In genomic region chr10:64952042-64952441, GRCh38 we compare ENCODE assay signal across 27 cellular contexts.
"Had no signal": no experiment of that assay in that cellular context is flagged by ENCODE, and none has a peak within 500 bp of the region (broad histone marks: within the 10 kb centered on the region; RNA-seq: fewer than 3 reads in every experiment).

No MANE protein-coding gene starts in this region.

- DNase-seq: naive thymus-derived CD8-positive, alpha-beta T cell; nephron progenitor cell; nucleus accumbens; pancreas; right cardiac atrium; right lobe of liver; sigmoid colon; small intestine; stimulated activated CD4-positive, alpha-beta T cell treated with anti-CD3 and anti-CD28 coated beads, Interleukin-15, amount 100 ng/mL, for 24 hours; stimulated activated CD4-positive, alpha-beta T cell treated with anti-CD3 and anti-CD28 coated beads, Interleukin-2, amount 100 ng/mL, for 24 hours; stimulated activated CD4-positive, alpha-beta T cell treated with anti-CD3 and anti-CD28 coated beads, Interleukin-2, amount 100 ng/mL, for 48 hours; stimulated activated CD4-positive, alpha-beta T cell treated with anti-CD3 and anti-CD28 coated beads, Interleukin-4, amount 100 ng/mL, for 24 hours; stimulated activated naive B cell treated with anti-CD40 and anti-IgM and Interleukin-4, amounts not matched to agents 10 μg/mL and 1 μg/mL and 100 μg/mL, for 72 hours; stimulated activated naive CD4-positive, alpha-beta T cell treated with Interleukin-2 at 50 U/mL for 16 hours; stomach; thyroid gland; trophoblast cell; upper lobe of left lung; uterus had no signal

- ATAC-seq: naive thymus-derived CD8-positive, alpha-beta T cell; natural killer cell treated with Interleukin-12 subunit alpha and Interleukin-12 subunit beta and Interleukin-15 and Interleukin-18, amount 100 ng/mL, for 72 hours; pancreas; right cardiac atrium; right lobe of liver; stimulated activated effector memory CD8-positive, alpha-beta T cell treated with anti-CD3 and anti-CD28 coated beads, Interleukin-12 subunit alpha, Interleukin-12 subunit beta, amount 100 ng/mL, for 72 hours; stimulated activated naive B cell treated with anti-CD40 and anti-IgM and Interleukin-4, amounts not matched to agents 10 μg/mL and 1 μg/mL and 100 μg/mL, for 72 hours had no signal

- H3K4me3 ChIP-seq: pancreas, prostate gland, right lobe of liver, sigmoid colon, stomach, thoracic aorta, thyroid gland, tibial nerve, upper lobe of left lung, uterus had no signal

- H3K4me1 Mint-ChIP-seq: naive thymus-derived CD8-positive, alpha-beta T cell; nephron progenitor cell; neural crest cell; stimulated activated effector memory CD8-positive, alpha-beta T cell treated with anti-CD3 and anti-CD28 coated beads, Interleukin-12 subunit alpha, Interleukin-12 subunit beta, amount 100 ng/mL, for 72 hours; stimulated activated naive B cell treated with anti-CD40 and anti-IgM and Interleukin-4, amounts not matched to agents 10 μg/mL and 1 μg/mL and 100 μg/mL, for 72 hours had no signal

- H3K27me3 Mint-ChIP-seq: naive thymus-derived CD8-positive, alpha-beta T cell; natural killer cell treated with Interleukin-12 subunit alpha and Interleukin-12 subunit beta and Interleukin-15 and Interleukin-18, amount 100 ng/mL, for 72 hours; stimulated activated naive B cell treated with anti-CD40 and anti-IgM and Interleukin-4, amounts not matched to agents 10 μg/mL and 1 μg/mL and 100 μg/mL, for 72 hours; stimulated activated naive CD8-positive, alpha-beta T cell treated with anti-CD3 and anti-CD28 coated beads, Interleukin-15, Interleukin-2, amounts not matched to agents 100 ng/mL and 50 ng/mL, for 24 hours had no signal

- H3K36me3 Mint-ChIP-seq: naive thymus-derived CD8-positive, alpha-beta T cell; stimulated activated effector memory CD8-positive, alpha-beta T cell treated with anti-CD3 and anti-CD28 coated beads, Interleukin-12 subunit alpha, Interleukin-12 subunit beta, amount 100 ng/mL, for 72 hours; stimulated activated naive B cell treated with anti-CD40 and anti-IgM and Interleukin-4, amounts not matched to agents 10 μg/mL and 1 μg/mL and 100 μg/mL, for 72 hours had no signal

- H3K4me3 Mint-ChIP-seq: naive thymus-derived CD8-positive, alpha-beta T cell; natural killer cell treated with Interleukin-12 subunit alpha and Interleukin-12 subunit beta and Interleukin-15 and Interleukin-18, amount 100 ng/mL, for 72 hours; nephron progenitor cell; neural crest cell; stimulated activated effector memory CD8-positive, alpha-beta T cell treated with anti-CD3 and anti-CD28 coated beads, Interleukin-12 subunit alpha, Interleukin-12 subunit beta, amount 100 ng/mL, for 72 hours; stimulated activated naive B cell treated with anti-CD40 and anti-IgM and Interleukin-4, amounts not matched to agents 10 μg/mL and 1 μg/mL and 100 μg/mL, for 72 hours; stimulated activated naive CD8-positive, alpha-beta T cell treated with anti-CD3 and anti-CD28 coated beads, Interleukin-15, Interleukin-2, amounts not matched to agents 100 ng/mL and 50 ng/mL, for 24 hours had no signal

- H3K4me1 ChIP-seq: pancreas, prostate gland, right lobe of liver, sigmoid colon, stomach, thyroid gland, tibial nerve, upper lobe of left lung, uterus had no signal

- H3K27ac ChIP-seq: neutrophil, pancreas, prostate gland, right lobe of liver, sigmoid colon, stomach, thoracic aorta, thyroid gland, tibial nerve, upper lobe of left lung, uterus had no signal

- H3K27ac Mint-ChIP-seq: naive thymus-derived CD8-positive, alpha-beta T cell; natural killer cell treated with Interleukin-12 subunit alpha and Interleukin-12 subunit beta and Interleukin-15 and Interleukin-18, amount 100 ng/mL, for 72 hours; nephron progenitor cell; stimulated activated effector memory CD8-positive, alpha-beta T cell treated with anti-CD3 and anti-CD28 coated beads, Interleukin-12 subunit alpha, Interleukin-12 subunit beta, amount 100 ng/mL, for 72 hours; stimulated activated naive B cell treated with anti-CD40 and anti-IgM and Interleukin-4, amounts not matched to agents 10 μg/mL and 1 μg/mL and 100 μg/mL, for 72 hours; stimulated activated naive CD8-positive, alpha-beta T cell treated with anti-CD3 and anti-CD28 coated beads, Interleukin-15, Interleukin-2, amounts not matched to agents 100 ng/mL and 50 ng/mL, for 24 hours had no signal

- H3K9me3 ChIP-seq: neutrophil, pancreas, prostate gland, right lobe of liver, sigmoid colon, thoracic aorta, thyroid gland, tibial nerve, uterus had no signal

- FAIRE-seq: pancreas, small intestine had no signal

- H3K27me3 ChIP-seq: neutrophil, pancreas, right lobe of liver, sigmoid colon, stomach, thyroid gland, tibial nerve, upper lobe of left lung, uterus had no signal

- H3K36me3 ChIP-seq: neutrophil, pancreas, prostate gland, right lobe of liver, sigmoid colon, stomach, thoracic aorta, thyroid gland, tibial nerve, upper lobe of left lung, uterus had no signal
